In the genomic region with DNA sequence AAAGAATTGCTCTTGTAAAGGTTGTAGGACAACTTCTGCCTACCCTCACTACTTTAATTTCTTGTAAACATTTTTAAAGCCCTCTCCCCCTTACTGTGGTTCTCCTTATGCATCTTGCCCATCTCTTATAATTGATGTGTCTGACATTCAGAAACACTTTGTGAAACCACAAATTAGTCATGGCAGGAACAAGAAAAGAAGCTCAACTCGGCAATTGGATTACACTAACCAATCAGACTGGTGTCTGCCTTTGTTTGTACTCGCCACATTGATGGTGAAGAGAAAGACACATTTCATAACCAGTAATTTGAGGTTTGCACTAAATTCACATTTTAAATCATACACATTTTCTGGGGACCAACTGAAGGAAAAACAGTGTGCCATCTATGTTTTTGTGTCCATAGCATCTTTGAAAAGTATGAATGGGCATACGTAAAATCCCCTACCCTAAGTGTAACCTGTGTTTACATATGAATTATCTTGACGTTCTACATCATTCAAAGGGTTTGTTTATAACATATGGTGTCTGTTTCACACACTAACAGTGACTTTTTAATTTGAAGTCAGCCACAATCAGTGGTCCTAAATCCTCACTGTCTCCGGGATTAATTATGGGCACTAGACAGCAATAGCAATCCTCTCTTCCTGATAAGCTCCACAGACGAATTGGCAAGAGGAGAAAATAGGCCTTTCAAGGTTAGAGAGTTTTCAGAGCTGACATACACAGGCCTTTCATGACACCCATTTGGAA, we compare ENCODE assay signal across 25 cellular contexts. TPM values are rescaled to one million over a fixed set of nuclear protein-coding genes. Genes with fewer than 3 reads are reported as not detected.
DNase-seq lines count a peak whose midpoint lies in the region; ATAC-seq lines count a peak whose summit lies in the region.
"Had no signal": no experiment of that assay in that cellular context is flagged by ENCODE, and none has a peak within 500 bp of the region (broad histone marks: within the 10 kb centered on the region; RNA-seq: fewer than 3 reads in every experiment).

No MANE protein-coding gene starts in this region.

- H3K9me3 Mint-ChIP-seq in activated T-helper 17 cell treated with anti-CD3 and anti-CD28 coated beads, Interleukin-2, amount 50 U/mL, for 72 hours, result no peaks in the 10 kb centered on the region
- H3K9me3 Mint-ChIP-seq: activated T-cell treated with anti-CD3 and anti-CD28 coated beads, Interleukin-2, amount 50 U/mL, for 4 hours; natural killer cell treated with Interleukin-12 subunit alpha and Interleukin-12 subunit beta and Interleukin-15 and Interleukin-18, amount 100 ng/mL, for 72 hours had no signal

- no peaks in the 10 kb centered on the region for H3K4me1 Mint-ChIP-seq in activated T-helper 17 cell treated with anti-CD3 and anti-CD28 coated beads, Interleukin-2, amount 50 U/mL, for 72 hours

- H3K27ac Mint-ChIP-seq in activated T-helper 17 cell treated with anti-CD3 and anti-CD28 coated beads, Interleukin-2, amount 50 U/mL, for 72 hours, result no peak overlapping the region
- H3K27ac Mint-ChIP-seq: natural killer cell treated with Interleukin-12 subunit alpha and Interleukin-12 subunit beta and Interleukin-15 and Interleukin-18, amount 100 ng/mL, for 72 hours had no signal

- ATAC-seq in activated T-helper 17 cell treated with anti-CD3 and anti-CD28 coated beads, Interleukin-2, amount 50 U/mL, for 72 hours (replicated peaks), result peak; percentile 28
- no peak for ATAC-seq in GM19035 (IDR thresholded peaks at IDR 0.05; ENCODE audit: unreplicated experiment)
- ATAC-seq: activated T-cell treated with anti-CD3 and anti-CD28 coated beads, Interleukin-2, amount 50 U/mL, for 4 hours; GM12878; heart left ventricle; mucosa of descending colon; natural killer cell treated with Interleukin-12 subunit alpha and Interleukin-12 subunit beta and Interleukin-15 and Interleukin-18, amount 100 ng/mL, for 72 hours had no signal

- DNase-seq in D341Med (ENCODE audit: low spot score), result peak; percentile 69
- DNase-seq in H4 (ENCODE audit: low spot score), result peak; percentile 58
- DNase-seq in NCI-H2227 treated with DMSO at 0.1 percent for 48 hours (lab: John Stamatoyannopoulos, UW), result peak; percentile 79
- DNase-seq in SW480 (ENCODE audit: low spot score), result no peak
- no peak for DNase-seq in cerebellum (ENCODE audit: low spot score)
- DNase-seq: activated CD4-positive, alpha-beta T cell treated with anti-CD3 and anti-CD28 coated beads, Interleukin-2, amount 50 U/mL, for 1 hour; activated T-cell treated with anti-CD3 and anti-CD28 coated beads, Interleukin-2, amount 50 U/mL, for 4 hours; Calu3; effector CD4-positive, alpha-beta T cell; EL; GOT3; heart left ventricle; mucosa of descending colon; SHP77; stimulated activated naive CD4-positive, alpha-beta T cell treated with Interleukin-2 at 50 U/mL for 16 hours; T-helper 9 cell; testis; uterus had no signal

- no peak overlapping the region for H3K4me3 Mint-ChIP-seq in activated T-helper 17 cell treated with anti-CD3 and anti-CD28 coated beads, Interleukin-2, amount 50 U/mL, for 72 hours
- H3K4me3 Mint-ChIP-seq: activated T-cell treated with anti-CD3 and anti-CD28 coated beads, Interleukin-2, amount 50 U/mL, for 4 hours; natural killer cell treated with Interleukin-12 subunit alpha and Interleukin-12 subunit beta and Interleukin-15 and Interleukin-18, amount 100 ng/mL, for 72 hours had no signal

- H3K27me3 Mint-ChIP-seq in activated T-helper 17 cell treated with anti-CD3 and anti-CD28 coated beads, Interleukin-2, amount 50 U/mL, for 72 hours, result peaks cover 4% of the 10 kb centered on the region

- no peaks in the 10 kb centered on the region for H3K36me3 Mint-ChIP-seq in activated T-helper 17 cell treated with anti-CD3 and anti-CD28 coated beads, Interleukin-2, amount 50 U/mL, for 72 hours (ENCODE audit: low read depth)
- H3K36me3 Mint-ChIP-seq: natural killer cell treated with Interleukin-12 subunit alpha and Interleukin-12 subunit beta and Interleukin-15 and Interleukin-18, amount 100 ng/mL, for 72 hours had no signal

RNA-seq across cellular contexts. Expression of a gene that starts 49.9 kb away (rescaled TPM):
- not detected in 2 replicates for total RNA-seq in H4 (2014; rRNA removed; shearing (Covaris generic))
- total RNA-seq in activated T-helper 17 cell treated with anti-CD3 and anti-CD28 coated beads, Interleukin-2, amount 50 U/mL, for 72 hours, result not detected
- total RNA-seq in cerebellum, result 24.6 TPM
- total RNA-seq: activated T-cell treated with anti-CD3 and anti-CD28 coated beads, Interleukin-2, amount 50 U/mL, for 4 hours; Calu3; epithelial cell of proximal tubule; GM12878; heart left ventricle; lung; mucosa of descending colon; natural killer cell treated with Interleukin-12 subunit alpha and Interleukin-12 subunit beta and Interleukin-15 and Interleukin-18, amount 100 ng/mL, for 72 hours; omental fat pad; testis; uterus had no signal

Comparison
In these comparisons a context has a peak if more than half of its experiments do, and no peak if none do; other contexts are left out.
1. DNase-seq: peak in D341Med (single experiment), H4 (single experiment) and NCI-H2227 treated with DMSO at 0.1 percent for 48 hours (single experiment); none in SW480 (single experiment) and cerebellum (single experiment).
2. RNA of a gene that starts 49.9 kb away (total RNA-seq): 24.6 TPM in cerebellum (single experiment); not detected in H4 and not detected in activated T-helper 17 cell treated with anti-CD3 and anti-CD28 coated beads, Interleukin-2, amount 50 U/mL, for 72 hours; every median in the first group is over 10 times any median in the second.